ENCODE assay signal across 17 cellular contexts in genomic region chr6:56710967-56711366, GRCh38.
DNase-seq lines count a peak whose midpoint lies in the region; ATAC-seq and TF ChIP-seq lines count a peak whose summit lies in the region.
"Had no signal": no experiment of that assay in that cellular context is flagged by ENCODE, and none has a peak within 500 bp of the region (broad histone marks: within the 10 kb centered on the region; RNA-seq: fewer than 3 reads in every experiment).

No MANE protein-coding gene starts in this region.

- H4K20me1 ChIP-seq in PC-9 (ENCODE audit: insufficient read depth) (no peaks in the 10 kb centered on the region), neural progenitor cell (ENCODE audit: low read depth) (peaks cover 57% of the 10 kb centered on the region), osteoblast (ENCODE audit: insufficient read depth, low read length) (peaks cover 3% of the 10 kb centered on the region)

- H3K14ac ChIP-seq in trophoblast cell (ENCODE audit: low read length): no peak overlapping the region

- H3K4me3 ChIP-seq in PC-9: no peak overlapping the region
- H3K4me3 ChIP-seq in neural progenitor cell: no peak overlapping the region
- no peak overlapping the region for H3K4me3 ChIP-seq in osteoblast (ENCODE audit: insufficient read depth, low read length)
- H3K4me3 ChIP-seq in aorta (ENCODE audit: low read length in 2 of 2): no peak overlapping the region
- no peak overlapping the region for H3K4me3 ChIP-seq in trophoblast cell (ENCODE audit: low read depth, low read length)

- peaks cover 43% of the 10 kb centered on the region for H3F3A ChIP-seq in PC-9 (ENCODE audit: insufficient read depth, low read depth)
- H3F3A ChIP-seq in neural progenitor cell (ENCODE audit: low read depth): peaks cover 36% of the 10 kb centered on the region

- no peaks in the 10 kb centered on the region for H3K79me1 ChIP-seq in trophoblast cell (ENCODE audit: low read length)

- H3K27me3 ChIP-seq in PC-9 (ENCODE audit: insufficient read depth, low read depth): no peaks in the 10 kb centered on the region
- H3K27me3 ChIP-seq in neural progenitor cell: no peaks in the 10 kb centered on the region
- no peaks in the 10 kb centered on the region for H3K27me3 ChIP-seq in osteoblast (ENCODE audit: insufficient read depth, low read length)
- no peaks in the 10 kb centered on the region for H3K27me3 ChIP-seq in aorta (ENCODE audit: control insufficient read depth in 1 of 2, insufficient read depth in 2 of 2, low read length in 1 of 2)
- no peaks in the 10 kb centered on the region for H3K27me3 ChIP-seq in trophoblast cell (ENCODE audit: insufficient read depth, low read length)
- H3K27me3 ChIP-seq: BE2C had no signal

- H4K8ac ChIP-seq in trophoblast cell (ENCODE audit: low read depth, low read length): no peak overlapping the region

- no peak overlapping the region for H2BK120ac ChIP-seq in trophoblast cell (ENCODE audit: insufficient read depth, low read length, poor library complexity)

- no peaks in the 10 kb centered on the region for H3K36me3 Mint-ChIP-seq in chondrocyte (ENCODE audit: low read depth)
- H3K36me3 Mint-ChIP-seq in neural progenitor cell: peaks cover 7% of the 10 kb centered on the region
- H3K36me3 Mint-ChIP-seq: CD8-positive, alpha-beta T cell; IgD-negative memory B cell had no signal

- no peak overlapping the region for H3K4me2 ChIP-seq in PC-9
- no peak overlapping the region for H3K4me2 ChIP-seq in neural progenitor cell
- no peak overlapping the region for H3K4me2 ChIP-seq in osteoblast (ENCODE audit: insufficient read depth, low read length)
- H3K4me2 ChIP-seq in trophoblast cell (ENCODE audit: low read length): no peak overlapping the region

- 91 to 94% methylated on average over 1 of the region's 1 CpG for WGBS in aorta, 2 donors
- WGBS in trophoblast cell (ENCODE audit: extremely low coverage, insufficient coverage, insufficient read length): no CpG with 5 or more reads among the region's 1 CpG

- H2AFZ ChIP-seq in PC-9: no peak overlapping the region
- no peak overlapping the region for H2AFZ ChIP-seq in neural progenitor cell (replicated peaks)
- no peak overlapping the region for H2AFZ ChIP-seq in osteoblast (ENCODE audit: low read length)
- H2AFZ ChIP-seq in trophoblast cell (ENCODE audit: insufficient read depth, low read length, poor library complexity): no peak overlapping the region

- H4K12ac ChIP-seq in trophoblast cell (ENCODE audit: low read depth, low read length): no peak overlapping the region

- no peak overlapping the region for H2BK5ac ChIP-seq in trophoblast cell (ENCODE audit: low read depth, low read length, poor library complexity)

- no peaks in the 10 kb centered on the region for H3K9me2 ChIP-seq in PC-9 (ENCODE audit: insufficient read depth)

- H3K27ac Mint-ChIP-seq in chondrocyte (ENCODE audit: unreplicated experiment) (no peak overlapping the region), neural progenitor cell (no peak overlapping the region)
- H3K27ac Mint-ChIP-seq: CD8-positive, alpha-beta T cell; IgD-negative memory B cell had no signal

- H3K9ac ChIP-seq in neural progenitor cell: no peak overlapping the region
- H3K9ac ChIP-seq in trophoblast cell (ENCODE audit: low read length): no peak overlapping the region

- H3K27me3 Mint-ChIP-seq in chondrocyte (ENCODE audit: low read depth) (no peaks in the 10 kb centered on the region), neural progenitor cell (ENCODE audit: insufficient read depth, low read depth) (no peaks in the 10 kb centered on the region)
- H3K27me3 Mint-ChIP-seq: IgD-negative memory B cell had no signal

- H3K18ac ChIP-seq in trophoblast cell (ENCODE audit: low read length): no peak overlapping the region

- no peak overlapping the region for H3K4me3 Mint-ChIP-seq in chondrocyte (ENCODE audit: unreplicated experiment)
- no peak overlapping the region for H3K4me3 Mint-ChIP-seq in neural progenitor cell
- H3K4me3 Mint-ChIP-seq: CD8-positive, alpha-beta T cell; IgD-negative memory B cell had no signal

- peaks cover 72% of the 10 kb centered on the region for H3K79me2 ChIP-seq in PC-9 (ENCODE audit: low read depth)
- H3K79me2 ChIP-seq in neural progenitor cell (ENCODE audit: low read depth): peaks cover 94% of the 10 kb centered on the region
- H3K79me2 ChIP-seq in osteoblast (ENCODE audit: insufficient read depth, low read length): peaks cover 79% of the 10 kb centered on the region
- H3K79me2 ChIP-seq in trophoblast cell (ENCODE audit: control insufficient read depth, insufficient read depth, low read length, poor library complexity): no peaks in the 10 kb centered on the region

- H3K23ac ChIP-seq in trophoblast cell (ENCODE audit: low read length): no peak overlapping the region

- H3K36me3 ChIP-seq in PC-9 (ENCODE audit: low read depth): no peaks in the 10 kb centered on the region
- no peaks in the 10 kb centered on the region for H3K36me3 ChIP-seq in neural progenitor cell
- no peaks in the 10 kb centered on the region for H3K36me3 ChIP-seq in osteoblast (ENCODE audit: insufficient read depth, low read length)
- no peaks in the 10 kb centered on the region for H3K36me3 ChIP-seq in aorta (ENCODE audit: control insufficient read depth in 1 of 2, insufficient read depth in 2 of 2, low read length in 1 of 2)
- no peaks in the 10 kb centered on the region for H3K36me3 ChIP-seq in trophoblast cell (ENCODE audit: control insufficient read depth in 1 of 2, insufficient read depth in 2 of 2, low read length in 2 of 2)
- H3K36me3 ChIP-seq: BE2C had no signal

- H3K4me1 Mint-ChIP-seq in chondrocyte (ENCODE audit: low read depth) (peaks cover 52% of the 10 kb centered on the region), neural progenitor cell (peaks cover 49% of the 10 kb centered on the region)
- H3K4me1 Mint-ChIP-seq: IgD-negative memory B cell had no signal

- no peak overlapping the region for H4K91ac ChIP-seq in trophoblast cell (ENCODE audit: low read depth, low read length)

- intact Hi-C loops in PC-9 (cut with micrococcal nuclease; ENCODE audit: unreplicated experiment): loop anchor here (10.0 kb wide), 2 partner anchors 94 to 604 kb away; partner anchors contain the start of gene PRIM2
- intact Hi-C loops in aorta (cut with DNase I): loop anchor here in 1 of 2 donors (5.0 to 10.0 kb wide), 2 partner anchors 54 to 131 kb away; no protein-coding TSS in a partner anchor

- no peak overlapping the region for H3K27ac ChIP-seq in PC-9
- H3K27ac ChIP-seq in neural progenitor cell: peak overlapping the region; percentile 49
- H3K27ac ChIP-seq in osteoblast (ENCODE audit: low read depth, low read length): no peak overlapping the region
- H3K27ac ChIP-seq in aorta (ENCODE audit: low read depth in 1 of 2, low read length in 2 of 2): no peak overlapping the region
- no peak overlapping the region for H3K27ac ChIP-seq in trophoblast cell (ENCODE audit: low read depth, low read length)

- in situ Hi-C loops in GM13977 (cut with MboI; ENCODE audit: low pct_unique_long_range_greater_than_20kb, low sequenced_read_pairs, unreplicated experiment): loop anchor here (25.0 kb wide), 1 partner anchor 349 kb away; no protein-coding TSS in a partner anchor

- CTCF ChIA-PET in PC-9 (lab: Charles Lee): no interaction called here

- no peaks in the 10 kb centered on the region for H3K9me3 ChIP-seq in PC-9 (ENCODE audit: insufficient read depth, low read depth)
- H3K9me3 ChIP-seq in neural progenitor cell (ENCODE audit: low read depth): no peaks in the 10 kb centered on the region
- no peaks in the 10 kb centered on the region for H3K9me3 ChIP-seq in osteoblast (ENCODE audit: low read depth, low read length)
- H3K9me3 ChIP-seq in aorta (ENCODE audit: control insufficient read depth, low read length): no peaks in the 10 kb centered on the region
- H3K9me3 ChIP-seq in trophoblast cell (ENCODE audit: insufficient read depth, low read depth, low read length): no peaks in the 10 kb centered on the region
- H3K9me3 ChIP-seq: BE2C had no signal

- H2AK5ac ChIP-seq in trophoblast cell (ENCODE audit: low read length): no peak overlapping the region

- BruUV-seq in PC-9 (replicated peaks; lab: Mats Ljungman, UMichigan): no TSS peak

- POLR2A ChIA-PET in PC-9 (lab: Charles Lee; ENCODE audit: unreplicated experiment): no interaction called here

- no peak overlapping the region for H3K4ac ChIP-seq in trophoblast cell (ENCODE audit: low read depth, low read length)

- no peaks in the 10 kb centered on the region for H3K9me3 Mint-ChIP-seq in chondrocyte (ENCODE audit: low read depth)
- no peaks in the 10 kb centered on the region for H3K9me3 Mint-ChIP-seq in neural progenitor cell
- H3K9me3 Mint-ChIP-seq: CD8-positive, alpha-beta T cell; IgD-negative memory B cell had no signal

- no peak for ATAC-seq in aorta (ENCODE audit: low FRiP score)
- ATAC-seq: CD8-positive, alpha-beta T cell had no signal

- TF ChIP-seq CTCF in GM13977 (IDR thresholded peaks at IDR 0.05; ENCODE audit: extremely low read depth, insufficient read depth, missing control alignments): peak; percentile 17
- 0 out of 2 replicates have a peak, but pooled peaks have one; percentile 16 for TF ChIP-seq CTCF in PC-9 (conservative IDR thresholded peaks at IDR 0.05)
- peak; percentile 63 for TF ChIP-seq CTCF in chondrocyte (IDR thresholded peaks at IDR 0.05)
- TF ChIP-seq CTCF in neural progenitor cell (IDR thresholded peaks at IDR 0.05): no peak
- no peak for TF ChIP-seq CTCF in osteoblast (IDR thresholded peaks at IDR 0.05; ENCODE audit: extremely low read depth, low read depth, low read length)

- no peak overlapping the region for H2BK12ac ChIP-seq in trophoblast cell (ENCODE audit: low read length)

- H3K4me1 ChIP-seq in PC-9 (replicated peaks; ENCODE audit: insufficient read depth) (peaks cover 45% of the 10 kb centered on the region), neural progenitor cell (peaks cover 40% of the 10 kb centered on the region), osteoblast (ENCODE audit: insufficient read depth, low read length) (peaks cover 52% of the 10 kb centered on the region), aorta (ENCODE audit: control insufficient read depth in 1 of 2, insufficient read depth in 2 of 2, low read length in 2 of 2) (peaks cover 5 to 12% of the 10 kb centered on the region in 2 donors), trophoblast cell (ENCODE audit: control insufficient read depth in 1 of 2, insufficient read depth in 2 of 2, low read length in 2 of 2) (peaks cover 9 to 11% of the 10 kb centered on the region in 2 experiments)

- no peak for DNase-seq in GM13977 (ENCODE audit: low spot score)
- no peak for DNase-seq in PC-9
- no peak for DNase-seq in chondrocyte (ENCODE audit: low spot score)
- DNase-seq in neural progenitor cell (ENCODE audit: low spot score): no peak
- DNase-seq in osteoblast (ENCODE audit: insufficient read length, low spot score, missing footprints): no peak
- DNase-seq in aorta: no peak
- DNase-seq in trophoblast cell: no peak
- no peak for DNase-seq in glomerular visceral epithelial cell (ENCODE audit: extremely low spot score)
- DNase-seq: BE2C; CD8-positive, alpha-beta T cell; DMS 273 treated with DMSO at 0.1 percent for 48 hours; MV-4-11; NCI-H1417 treated with DMSO at 0.1 percent for 48 hours; NCI-H2029; NCI-H2171 treated with DMSO at 0.1 percent for 48 hours; NCI-H82 had no signal

Comparison
In these comparisons a context has a peak if more than half of its experiments do, and no peak if none do; other contexts are left out.
1. CTCF ChIP-seq: peak in GM13977 (single experiment), PC-9 (single experiment) and chondrocyte (single experiment); none in neural progenitor cell (single experiment) and osteoblast (single experiment).